In genomic region chr19:8366961-8367326, GRCh38 we compare ENCODE assay signal across 9 cellular contexts. TPM values are rescaled to one million over a fixed set of nuclear protein-coding genes. Genes with fewer than 3 reads are reported as not detected.
DNase-seq lines count a peak whose midpoint lies in the region; ATAC-seq and TF ChIP-seq lines count a peak whose summit lies in the region.
"Had no signal": no experiment of that assay in that cellular context is flagged by ENCODE, and none has a peak within 500 bp of the region (broad histone marks: within the 10 kb centered on the region; RNA-seq: fewer than 3 reads in every experiment).

No MANE protein-coding gene starts in this region.

- peak in 2 of 4 donors; percentile 13 to 30 for ATAC-seq in heart left ventricle
- ATAC-seq in HG03457 (IDR thresholded peaks at IDR 0.05; ENCODE audit: unreplicated experiment) = no peak
- ATAC-seq in GM19455 (IDR thresholded peaks at IDR 0.05; ENCODE audit: unreplicated experiment) = no peak
- no peak for ATAC-seq in GM19467 (IDR thresholded peaks at IDR 0.05; ENCODE audit: unreplicated experiment)

- H3K36me3 ChIP-seq in adrenal gland (replicated peaks in 1 of 2) (no peaks in the 10 kb centered on the region), heart left ventricle (peaks cover 0 to 33% (median 0%) of the 10 kb centered on the region in 9 donors), rectal smooth muscle tissue (ENCODE audit: control insufficient read depth, insufficient read depth, low read length) (no peaks in the 10 kb centered on the region)

- no peaks in the 10 kb centered on the region for H3K27me3 ChIP-seq in adrenal gland
- peaks cover 0 to 9% (median 0%) of the 10 kb centered on the region in 9 donors for H3K27me3 ChIP-seq in heart left ventricle
- no peaks in the 10 kb centered on the region for H3K27me3 ChIP-seq in rectal smooth muscle tissue (ENCODE audit: control insufficient read depth, insufficient read depth, low read length)

- H3K9ac ChIP-seq in rectal smooth muscle tissue (ENCODE audit: low read length) = no peak overlapping the region

- 59 to 77% (median 69%) methylated on average over 4 to 13 of the region's 13 CpGs for WGBS in adrenal gland, 4 donors
- WGBS in heart left ventricle, 4 donors = 44 to 64% (median 55%) methylated on average over 13 of the region's 13 CpGs

- intact Hi-C loops in adrenal gland (cut with DNase I) = no loop called here
- intact Hi-C loops in heart left ventricle (cut with DNase I) = loop anchor here in 2 of 10 donors (1.0 to 2.0 kb wide), 2 partner anchors 22 to 23 kb away; partner anchors contain the start of gene RAB11B (in 1 of the 2)

- H3K9me3 ChIP-seq in adrenal gland (replicated peaks in 1 of 3) (no peaks in the 10 kb centered on the region), heart left ventricle (no peaks in the 10 kb centered on the region)

- no peak for TF ChIP-seq POLR2A in adrenal gland (IDR thresholded peaks at IDR 0.05)
- no peak for TF ChIP-seq POLR2A in heart left ventricle (IDR thresholded peaks at IDR 0.05)

- DNase-seq in EH (ENCODE audit: low read depth) = peak; percentile 32
- peak in 2 of 7 donors; percentile 53 to 67 for DNase-seq in adrenal gland
- DNase-seq in heart left ventricle = peak in 3 of 5 donors; percentile 40 to 85 (median 47)
- DNase-seq in NCI-H2227 treated with DMSO at 0.1 percent for 48 hours (lab: John Stamatoyannopoulos, UW) = no peak
- DNase-seq: activated B cell treated with CpG ODN at 0.5 μM for 24 hours had no signal

- no peak for TF ChIP-seq CTCF in adrenal gland (IDR thresholded peaks at IDR 0.05)
- no peak for TF ChIP-seq CTCF in heart left ventricle (IDR thresholded peaks at IDR 0.05)

- H3K27ac ChIP-seq in adrenal gland (peak overlapping the region in 3 of 5 donors; percentile 74 to 88 (median 76)), heart left ventricle (peak overlapping the region in 11 of 12 donors; percentile 31 to 98 (median 67)), rectal smooth muscle tissue (ENCODE audit: low read depth, low read length) (peak overlapping the region; percentile 87)

- peak overlapping the region in 1 of 4 donors; percentile 12 for H3K4me3 ChIP-seq in adrenal gland
- H3K4me3 ChIP-seq in heart left ventricle = peak overlapping the region in 8 of 12 donors; percentile 1 to 81 (median 32)
- peak overlapping the region; percentile 51 for H3K4me3 ChIP-seq in rectal smooth muscle tissue (ENCODE audit: low read length)

- H3K4me1 ChIP-seq in adrenal gland (replicated peaks in 1 of 2) = peaks cover 36 to 45% of the 10 kb centered on the region in 2 donors
- peaks cover 16 to 80% (median 52%) of the 10 kb centered on the region in 12 donors for H3K4me1 ChIP-seq in heart left ventricle
- peaks cover 31% of the 10 kb centered on the region for H3K4me1 ChIP-seq in rectal smooth muscle tissue (ENCODE audit: control insufficient read depth, insufficient read depth, low read length)

RNA-seq across cellular contexts. Expression of gene ANGPTL4, which starts 3.0 kb away (rescaled TPM):
- total RNA-seq in adrenal gland = 100 to 1,000 TPM in 2 of 8 donors, 10 to 100 TPM in 5, 1 to 10 TPM in 1; 4.4 to 141 (median 27.1) TPM
- 10 to 100 TPM in 2 of 3 donors, 1 to 10 TPM in 1; 4.9 to 54.0 (median 46.8) TPM for polyA plus RNA-seq in adrenal gland
- total RNA-seq in heart left ventricle = 100 to 1,000 TPM in 1 of 9 donors, 10 to 100 TPM in 4, 1 to 10 TPM in 4; 2.4 to 117 (median 10.8) TPM
- polyA plus RNA-seq in heart left ventricle = 10 to 100 TPM in 1 of 2 donors, 1 to 10 TPM in 1; 9.4 to 13.6 TPM
- total RNA-seq: activated B cell treated with CpG ODN at 0.5 μM for 24 hours had no signal

RNA-seq across cellular contexts. Expression of gene RAB11B, which starts 23.2 kb away (rescaled TPM):
- 100 to 1,000 TPM in 3 of 8 donors, 10 to 100 TPM in 5; 44.4 to 155 (median 88.2) TPM for total RNA-seq in adrenal gland
- 100 to 1,000 TPM in 1 of 3 donors, 10 to 100 TPM in 2; 24.6 to 147 (median 64.9) TPM for polyA plus RNA-seq in adrenal gland
- 100 to 1,000 TPM in 8 of 9 donors, 10 to 100 TPM in 1; 56.4 to 159 (median 141) TPM for total RNA-seq in heart left ventricle
- 100 to 1,000 TPM; 124 to 126 TPM for polyA plus RNA-seq in heart left ventricle

RNA-seq across cellular contexts. Expression of gene KANK3, which starts 23.9 kb away (rescaled TPM):
- 10 to 100 TPM in 7 of 8 donors, 1 to 10 TPM in 1; 9.8 to 27.7 (median 18.4) TPM for total RNA-seq in adrenal gland
- 10 to 100 TPM in 2 of 3 donors, under 1 TPM in 1; 0.38 to 27.8 (median 23.6) TPM for polyA plus RNA-seq in adrenal gland
- total RNA-seq in heart left ventricle = 10 to 100 TPM; 12.3 to 33.6 (median 15.9) TPM
- 10 to 100 TPM; 16.9 to 19.4 TPM for polyA plus RNA-seq in heart left ventricle

RNA-seq across cellular contexts. Expression of gene RPS28, which starts 45.6 kb away (rescaled TPM):
- total RNA-seq in adrenal gland = 1,000 to 10,000 TPM in 4 of 8 donors, 100 to 1,000 TPM in 4; 220 to 1,896 (median 903) TPM
- polyA plus RNA-seq in adrenal gland = 1,000 to 10,000 TPM in 1 of 3 donors, 100 to 1,000 TPM in 2; 155 to 1,715 (median 649) TPM
- 1,000 to 10,000 TPM in 6 of 9 donors, 100 to 1,000 TPM in 3; 271 to 1,278 (median 1,186) TPM for total RNA-seq in heart left ventricle
- polyA plus RNA-seq in heart left ventricle = 100 to 1,000 TPM; 410 to 899 TPM

RNA-seq across cellular contexts. Expression of gene NDUFA7, which starts 45.8 kb away (rescaled TPM):
- total RNA-seq in adrenal gland (10 to 100 TPM in 7 of 8 donors, 1 to 10 TPM in 1; 5.3 to 84.5 (median 72.4) TPM), heart left ventricle (100 to 1,000 TPM in 4 of 9 donors, 10 to 100 TPM in 5; 74.5 to 179 (median 93.6) TPM)
- polyA plus RNA-seq in adrenal gland (100 to 1,000 TPM; 140 to 502 (median 202) TPM), heart left ventricle (100 to 1,000 TPM; 168 to 393 TPM)
